Comparison of ENCODE assay signal across 19 cellular contexts in genomic region chr3:45317710-45318109, GRCh38.
"Had no signal": no experiment of that assay in that cellular context is flagged by ENCODE, and none has a peak within 500 bp of the region (broad histone marks: within the 10 kb centered on the region; RNA-seq: fewer than 3 reads in every experiment).

No MANE protein-coding gene starts in this region.

- H3K27ac ChIP-seq: hepatocyte, right atrium auricular region, stomach, thoracic aorta, transverse colon had no signal

- H3K36me3 Mint-ChIP-seq: naive B cell had no signal

- H3K4me2 ChIP-seq: hepatocyte had no signal

- H3K79me2 ChIP-seq: hepatocyte had no signal

- H3K4me3 Mint-ChIP-seq: effector memory CD8-positive, alpha-beta T cell; naive B cell; nephron had no signal

- H3K9me3 Mint-ChIP-seq: effector memory CD8-positive, alpha-beta T cell; nephron had no signal

- H3K4me3 ChIP-seq: hepatocyte, lung, right atrium auricular region, stomach, thoracic aorta, transverse colon had no signal

- H3K4me1 Mint-ChIP-seq: naive B cell had no signal

- H3K27me3 ChIP-seq: right atrium auricular region, transverse colon had no signal

- H3K36me3 ChIP-seq: right atrium auricular region, stomach, thoracic aorta, transverse colon had no signal

- H3K4me1 ChIP-seq: right atrium auricular region, stomach, transverse colon had no signal

- DNase-seq: effector memory CD8-positive, alpha-beta T cell; foreskin melanocyte; kidney; left cardiac atrium; left ventricle myocardium superior; mesenchymal stem cell; naive B cell; posterior cingulate gyrus; small intestine; stimulated activated CD4-positive, alpha-beta T cell treated with anti-CD3 and anti-CD28 coated beads, Interleukin-12 subunit alpha, Interleukin-12 subunit beta, amount 100 ng/mL, for 4 hours; stimulated activated naive CD4-positive, alpha-beta T cell; stomach; substantia nigra; transverse colon had no signal

- H3K27ac Mint-ChIP-seq: effector memory CD8-positive, alpha-beta T cell; nephron had no signal
